In the genomic region with DNA sequence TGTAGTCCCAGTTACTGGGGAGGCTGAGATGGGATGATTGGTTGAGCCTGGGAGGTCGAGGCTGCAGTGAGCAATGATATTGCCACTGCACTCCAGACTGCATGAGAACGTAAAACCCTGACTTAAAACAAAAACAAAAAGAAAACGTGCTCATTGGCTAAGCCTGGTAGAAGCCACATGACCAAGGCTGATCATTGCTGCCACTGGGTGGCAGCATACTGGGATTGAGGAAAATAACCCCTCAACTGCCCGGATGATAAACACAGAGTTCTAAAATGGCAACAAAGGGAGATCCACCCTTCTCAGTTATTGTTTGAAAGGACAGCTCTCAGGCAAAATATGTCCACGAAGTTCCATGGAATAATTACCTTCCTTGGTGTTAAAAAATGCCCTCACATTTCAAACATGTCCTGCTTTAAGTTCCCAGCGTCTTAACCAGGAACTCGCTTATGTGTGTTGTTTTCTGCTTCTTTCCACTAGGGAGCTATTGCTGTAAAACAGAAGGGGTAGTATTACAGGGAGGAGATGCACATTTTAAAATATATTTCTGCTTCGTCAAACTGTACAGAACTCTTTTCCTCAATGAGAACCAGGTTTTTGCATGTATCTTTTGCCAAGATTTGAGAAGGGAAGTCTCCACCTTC, we compare ENCODE assay signal across 8 cellular contexts.
DNase-seq lines count a peak whose midpoint lies in the region; ATAC-seq and TF ChIP-seq lines count a peak whose summit lies in the region.

No MANE protein-coding gene starts in this region.

- H3K27me3 ChIP-seq in gastrocnemius medialis: no peaks in the 10 kb centered on the region

- intact Hi-C loops in Right ventricle myocardium inferior (cut with DNase I) (loop anchor here (10.0 kb wide), 1 partner anchor 120 kb away; no protein-coding TSS in a partner anchor), cardiac septum (cut with DNase I) (loop anchor here (2.0 kb wide), 1 partner anchor 676 kb away; a partner anchor contains a TSS), gastrocnemius medialis (cut with DNase I; ENCODE audit: low total_unique reads) (no loop called here)

- H3K9me3 ChIP-seq in gastrocnemius medialis: no peaks in the 10 kb centered on the region

- DNase-seq in Right ventricle myocardium inferior (ENCODE audit: missing footprints) (no peak), cardiac septum (ENCODE audit: low spot score) (no peak), SK-MEL-5 (ENCODE audit: low read depth, low spot score) (peak; percentile 76), fibroblast of mammary gland (ENCODE audit: low read depth) (peak; percentile 6), gastrocnemius medialis (peak in 1 of 2 donors; percentile 30), occipital lobe (lab: John Stamatoyannopoulos, UW) (no peak), cortex of kidney (lab: John Stamatoyannopoulos, UW) (no peak)

- TF ChIP-seq CTCF in fibroblast of mammary gland (conservative IDR thresholded peaks at IDR 0.05; ENCODE audit: control insufficient read depth, insufficient read depth, low read depth, low read length) (peak; percentile 10), gastrocnemius medialis (IDR thresholded peaks at IDR 0.05 in 4 of 5, conservative IDR thresholded peaks at IDR 0.05 in 1 of 5) (peak; percentile 24 to 62 (median 41))

- TF ChIP-seq POLR2A in gastrocnemius medialis (IDR thresholded peaks at IDR 0.05): no peak

- H3K4me1 ChIP-seq in gastrocnemius medialis: no peaks in the 10 kb centered on the region

- in situ Hi-C loops in SK-MEL-5 (cut with HindIII; ENCODE audit: low pct_unique_long_range_greater_than_20kb, low sequenced_read_pairs): no loop called here
- in situ Hi-C loops in gastrocnemius medialis (cut with MboI; ENCODE audit: low sequenced_read_pairs in 4 of 4): loop anchor here in 3 of 4 donors (10.0 to 25.0 kb wide), 2 partner anchors 680 to 687 kb away; a partner anchor contains a TSS

- H3K4me3 ChIP-seq in fibroblast of mammary gland (ENCODE audit: control insufficient read depth, low read depth, low read length) (no peak overlapping the region), gastrocnemius medialis (no peak overlapping the region)

- no peak overlapping the region for H3K27ac ChIP-seq in gastrocnemius medialis

- ATAC-seq in Right ventricle myocardium inferior (peak; percentile 54), gastrocnemius medialis (peak; percentile 54 to 82), GM19452 (IDR thresholded peaks at IDR 0.05; ENCODE audit: unreplicated experiment) (no peak)

- H3K36me3 ChIP-seq in gastrocnemius medialis: no peaks in the 10 kb centered on the region

Comparison
In these comparisons a context has a peak if more than half of its experiments do, and no peak if none do; other contexts are left out.
1. DNase-seq: peak in SK-MEL-5 (single experiment) and fibroblast of mammary gland (single experiment); none in Right ventricle myocardium inferior (single experiment), cardiac septum (single experiment), occipital lobe (single experiment) and cortex of kidney (single experiment).